In the genomic region with DNA sequence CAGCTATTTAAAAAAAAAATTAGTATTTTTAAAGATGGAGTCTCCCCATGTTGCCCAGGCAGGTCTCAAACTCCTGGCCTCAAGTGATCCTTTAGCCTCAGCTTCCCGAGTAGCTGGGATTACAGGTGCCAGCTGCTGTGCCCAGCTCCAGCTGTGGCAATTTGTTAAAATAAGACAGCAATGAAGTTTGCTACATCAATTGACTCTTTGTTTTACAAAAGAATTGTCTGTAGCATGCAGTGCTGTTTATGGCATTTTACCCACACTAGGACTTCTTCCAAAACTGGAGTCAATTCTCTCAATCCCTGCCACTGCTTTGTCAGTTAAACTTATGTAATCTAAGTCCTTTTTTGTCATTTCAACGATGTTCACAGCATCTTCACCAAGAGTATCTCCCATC, we compare ENCODE assay signal across 1 cellular context.
TF ChIP-seq lines count a peak whose summit lies in the region.

No MANE protein-coding gene starts in this region.

TF ChIP-seq in HepG2, 621 proteins besides CTCF, POLR2A, EP300 and RAD21 (continued from another document):
- TF ChIP-seq, protein P1, sequence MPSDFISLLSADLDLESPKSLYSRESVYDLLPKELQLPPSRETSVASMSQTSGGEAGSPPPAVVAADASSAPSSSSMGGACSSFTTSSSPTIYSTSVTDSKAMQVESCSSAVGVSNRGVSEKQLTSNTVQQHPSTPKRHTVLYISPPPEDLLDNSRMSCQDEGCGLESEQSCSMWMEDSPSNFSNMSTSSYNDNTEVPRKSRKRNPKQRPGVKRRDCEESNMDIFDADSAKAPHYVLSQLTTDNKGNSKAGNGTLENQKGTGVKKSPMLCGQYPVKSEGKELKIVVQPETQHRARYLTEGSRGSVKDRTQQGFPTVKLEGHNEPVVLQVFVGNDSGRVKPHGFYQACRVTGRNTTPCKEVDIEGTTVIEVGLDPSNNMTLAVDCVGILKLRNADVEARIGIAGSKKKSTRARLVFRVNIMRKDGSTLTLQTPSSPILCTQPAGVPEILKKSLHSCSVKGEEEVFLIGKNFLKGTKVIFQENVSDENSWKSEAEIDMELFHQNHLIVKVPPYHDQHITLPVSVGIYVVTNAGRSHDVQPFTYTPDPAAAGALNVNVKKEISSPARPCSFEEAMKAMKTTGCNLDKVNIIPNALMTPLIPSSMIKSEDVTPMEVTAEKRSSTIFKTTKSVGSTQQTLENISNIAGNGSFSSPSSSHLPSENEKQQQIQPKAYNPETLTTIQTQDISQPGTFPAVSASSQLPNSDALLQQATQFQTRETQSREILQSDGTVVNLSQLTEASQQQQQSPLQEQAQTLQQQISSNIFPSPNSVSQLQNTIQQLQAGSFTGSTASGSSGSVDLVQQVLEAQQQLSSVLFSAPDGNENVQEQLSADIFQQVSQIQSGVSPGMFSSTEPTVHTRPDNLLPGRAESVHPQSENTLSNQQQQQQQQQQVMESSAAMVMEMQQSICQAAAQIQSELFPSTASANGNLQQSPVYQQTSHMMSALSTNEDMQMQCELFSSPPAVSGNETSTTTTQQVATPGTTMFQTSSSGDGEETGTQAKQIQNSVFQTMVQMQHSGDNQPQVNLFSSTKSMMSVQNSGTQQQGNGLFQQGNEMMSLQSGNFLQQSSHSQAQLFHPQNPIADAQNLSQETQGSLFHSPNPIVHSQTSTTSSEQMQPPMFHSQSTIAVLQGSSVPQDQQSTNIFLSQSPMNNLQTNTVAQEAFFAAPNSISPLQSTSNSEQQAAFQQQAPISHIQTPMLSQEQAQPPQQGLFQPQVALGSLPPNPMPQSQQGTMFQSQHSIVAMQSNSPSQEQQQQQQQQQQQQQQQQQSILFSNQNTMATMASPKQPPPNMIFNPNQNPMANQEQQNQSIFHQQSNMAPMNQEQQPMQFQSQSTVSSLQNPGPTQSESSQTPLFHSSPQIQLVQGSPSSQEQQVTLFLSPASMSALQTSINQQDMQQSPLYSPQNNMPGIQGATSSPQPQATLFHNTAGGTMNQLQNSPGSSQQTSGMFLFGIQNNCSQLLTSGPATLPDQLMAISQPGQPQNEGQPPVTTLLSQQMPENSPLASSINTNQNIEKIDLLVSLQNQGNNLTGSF (CRISPR knock-in tag; IDR thresholded peaks at IDR 0.05) = no peak
- TF ChIP-seq, protein P2, sequence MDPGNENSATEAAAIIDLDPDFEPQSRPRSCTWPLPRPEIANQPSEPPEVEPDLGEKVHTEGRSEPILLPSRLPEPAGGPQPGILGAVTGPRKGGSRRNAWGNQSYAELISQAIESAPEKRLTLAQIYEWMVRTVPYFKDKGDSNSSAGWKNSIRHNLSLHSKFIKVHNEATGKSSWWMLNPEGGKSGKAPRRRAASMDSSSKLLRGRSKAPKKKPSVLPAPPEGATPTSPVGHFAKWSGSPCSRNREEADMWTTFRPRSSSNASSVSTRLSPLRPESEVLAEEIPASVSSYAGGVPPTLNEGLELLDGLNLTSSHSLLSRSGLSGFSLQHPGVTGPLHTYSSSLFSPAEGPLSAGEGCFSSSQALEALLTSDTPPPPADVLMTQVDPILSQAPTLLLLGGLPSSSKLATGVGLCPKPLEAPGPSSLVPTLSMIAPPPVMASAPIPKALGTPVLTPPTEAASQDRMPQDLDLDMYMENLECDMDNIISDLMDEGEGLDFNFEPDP (CRISPR knock-in tag; conservative IDR thresholded peaks at IDR 0.05) = no peak
- TF ChIP-seq, protein P3, sequence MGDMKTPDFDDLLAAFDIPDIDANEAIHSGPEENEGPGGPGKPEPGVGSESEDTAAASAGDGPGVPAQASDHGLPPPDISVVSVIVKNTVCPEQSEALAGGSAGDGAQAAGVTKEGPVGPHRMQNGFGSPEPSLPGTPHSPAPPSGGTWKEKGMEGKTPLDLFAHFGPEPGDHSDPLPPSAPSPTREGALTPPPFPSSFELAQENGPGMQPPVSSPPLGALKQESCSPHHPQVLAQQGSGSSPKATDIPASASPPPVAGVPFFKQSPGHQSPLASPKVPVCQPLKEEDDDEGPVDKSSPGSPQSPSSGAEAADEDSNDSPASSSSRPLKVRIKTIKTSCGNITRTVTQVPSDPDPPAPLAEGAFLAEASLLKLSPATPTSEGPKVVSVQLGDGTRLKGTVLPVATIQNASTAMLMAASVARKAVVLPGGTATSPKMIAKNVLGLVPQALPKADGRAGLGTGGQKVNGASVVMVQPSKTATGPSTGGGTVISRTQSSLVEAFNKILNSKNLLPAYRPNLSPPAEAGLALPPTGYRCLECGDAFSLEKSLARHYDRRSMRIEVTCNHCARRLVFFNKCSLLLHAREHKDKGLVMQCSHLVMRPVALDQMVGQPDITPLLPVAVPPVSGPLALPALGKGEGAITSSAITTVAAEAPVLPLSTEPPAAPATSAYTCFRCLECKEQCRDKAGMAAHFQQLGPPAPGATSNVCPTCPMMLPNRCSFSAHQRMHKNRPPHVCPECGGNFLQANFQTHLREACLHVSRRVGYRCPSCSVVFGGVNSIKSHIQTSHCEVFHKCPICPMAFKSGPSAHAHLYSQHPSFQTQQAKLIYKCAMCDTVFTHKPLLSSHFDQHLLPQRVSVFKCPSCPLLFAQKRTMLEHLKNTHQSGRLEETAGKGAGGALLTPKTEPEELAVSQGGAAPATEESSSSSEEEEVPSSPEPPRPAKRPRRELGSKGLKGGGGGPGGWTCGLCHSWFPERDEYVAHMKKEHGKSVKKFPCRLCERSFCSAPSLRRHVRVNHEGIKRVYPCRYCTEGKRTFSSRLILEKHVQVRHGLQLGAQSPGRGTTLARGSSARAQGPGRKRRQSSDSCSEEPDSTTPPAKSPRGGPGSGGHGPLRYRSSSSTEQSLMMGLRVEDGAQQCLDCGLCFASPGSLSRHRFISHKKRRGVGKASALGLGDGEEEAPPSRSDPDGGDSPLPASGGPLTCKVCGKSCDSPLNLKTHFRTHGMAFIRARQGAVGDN (CRISPR knock-in tag; IDR thresholded peaks at IDR 0.05) = no peak
- TF ChIP-seq ZBTB8A (CRISPR knock-in tag; IDR thresholded peaks at IDR 0.05; ENCODE audit: borderline replicate concordance, low read depth) (no peak), MZF1 (CRISPR knock-in tag; IDR thresholded peaks at IDR 0.05; ENCODE audit: borderline replicate concordance) (no peak), ZNF274 (CRISPR knock-in tag; IDR thresholded peaks at IDR 0.05) (no peak), IRF2 (CRISPR knock-in tag; IDR thresholded peaks at IDR 0.05) (no peak), NR3C1 (CRISPR knock-in tag; IDR thresholded peaks at IDR 0.05) (no peak)
